In the genomic region with DNA sequence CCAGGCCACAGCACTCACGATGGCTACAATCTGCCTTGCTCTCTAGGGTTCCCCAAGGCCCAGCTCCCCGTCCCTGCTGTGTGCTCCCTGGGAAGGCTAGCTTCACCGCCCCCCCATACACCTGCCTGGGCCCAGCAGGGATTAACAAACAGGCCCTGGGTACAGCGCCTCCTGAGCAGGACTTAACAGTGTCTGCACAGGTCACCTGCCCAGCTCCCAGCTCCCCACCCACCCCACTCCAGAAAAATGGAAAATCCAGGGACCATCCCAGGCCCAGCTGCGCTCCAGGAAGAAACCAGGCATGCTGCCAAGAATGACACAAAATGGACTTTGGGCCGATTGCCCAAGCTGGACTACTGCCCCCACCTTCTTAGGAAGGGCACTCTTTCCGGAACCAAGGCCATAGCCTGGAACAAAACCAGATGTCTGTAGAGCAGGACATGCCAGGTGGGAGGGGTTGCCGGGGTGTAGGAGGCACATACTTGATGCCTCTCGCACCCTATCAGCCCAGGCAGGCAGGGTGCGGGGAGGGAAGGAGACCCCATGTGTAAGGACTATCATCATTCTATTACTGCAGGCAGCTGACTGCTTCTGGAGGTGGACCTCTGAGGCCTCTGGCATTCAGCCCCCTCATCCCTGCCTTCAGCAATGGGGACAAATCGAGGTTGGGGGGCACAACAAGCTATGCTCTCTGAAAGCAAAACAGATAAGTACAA, we compare ENCODE assay signal across 1 cellular context.
A peak's percentile ranks its signal among the peaks of the same experiment; 100 is the strongest.
TF ChIP-seq lines count a peak whose summit lies in the region.

No MANE protein-coding gene starts in this region.

TF ChIP-seq in HepG2, 621 proteins besides CTCF, POLR2A, EP300 and RAD21 (continued from another document and continues in another):
- TF ChIP-seq, protein P1, sequence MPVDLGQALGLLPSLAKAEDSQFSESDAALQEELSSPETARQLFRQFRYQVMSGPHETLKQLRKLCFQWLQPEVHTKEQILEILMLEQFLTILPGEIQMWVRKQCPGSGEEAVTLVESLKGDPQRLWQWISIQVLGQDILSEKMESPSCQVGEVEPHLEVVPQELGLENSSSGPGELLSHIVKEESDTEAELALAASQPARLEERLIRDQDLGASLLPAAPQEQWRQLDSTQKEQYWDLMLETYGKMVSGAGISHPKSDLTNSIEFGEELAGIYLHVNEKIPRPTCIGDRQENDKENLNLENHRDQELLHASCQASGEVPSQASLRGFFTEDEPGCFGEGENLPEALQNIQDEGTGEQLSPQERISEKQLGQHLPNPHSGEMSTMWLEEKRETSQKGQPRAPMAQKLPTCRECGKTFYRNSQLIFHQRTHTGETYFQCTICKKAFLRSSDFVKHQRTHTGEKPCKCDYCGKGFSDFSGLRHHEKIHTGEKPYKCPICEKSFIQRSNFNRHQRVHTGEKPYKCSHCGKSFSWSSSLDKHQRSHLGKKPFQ (CRISPR knock-in tag; IDR thresholded peaks at IDR 0.05; ENCODE audit: insufficient replicate concordance): peak; percentile 73
- TF ChIP-seq KLF11 (CRISPR knock-in tag; IDR thresholded peaks at IDR 0.05) (peak; percentile 98), ZBTB3 (CRISPR knock-in tag; IDR thresholded peaks at IDR 0.05; ENCODE audit: borderline replicate concordance, low read depth) (peak; percentile 95; the same call in 1 of the 2 replicates), ZNF337 (CRISPR knock-in tag; IDR thresholded peaks at IDR 0.05; ENCODE audit: borderline replicate concordance, low read depth) (peak; percentile 98), RARG (CRISPR knock-in tag; IDR thresholded peaks at IDR 0.05; ENCODE audit: low read depth) (peak; percentile 63; the same call in 1 of the 2 replicates), NR2F2 (IDR thresholded peaks at IDR 0.05; ENCODE audit: borderline replicate concordance, low read depth) (peak; percentile 97), NFATC3 (CRISPR knock-in tag; IDR thresholded peaks at IDR 0.05) (peak; percentile 80; the same call in 1 of the 2 replicates), MATR3 (CRISPR knock-in tag; IDR thresholded peaks at IDR 0.05) (no peak), ZNF264 (CRISPR knock-in tag; IDR thresholded peaks at IDR 0.05) (peak; percentile 98), GATA4 (IDR thresholded peaks at IDR 0.05; ENCODE audit: borderline replicate concordance, low read depth) (peak; percentile 96), KDM3A (CRISPR knock-in tag; IDR thresholded peaks at IDR 0.05; ENCODE audit: low read depth) (peak; percentile 100), ZNF556 (CRISPR knock-in tag; IDR thresholded peaks at IDR 0.05; ENCODE audit: borderline replicate concordance) (peak; percentile 100), MAFF (IDR thresholded peaks at IDR 0.05; ENCODE audit: low read depth, low read length) (no peak), NBN (conservative IDR thresholded peaks at IDR 0.05) (no peak), ZNF644 (CRISPR knock-in tag; IDR thresholded peaks at IDR 0.05; ENCODE audit: low read depth) (peak; percentile 99), JDP2 (CRISPR knock-in tag; IDR thresholded peaks at IDR 0.05; ENCODE audit: borderline replicate concordance) (peak; percentile 75; the same call in 1 of the 2 replicates), ZNF550 (CRISPR knock-in tag; IDR thresholded peaks at IDR 0.05; ENCODE audit: borderline replicate concordance) (no peak; the same call in 1 of the 2 replicates), MZF1 (CRISPR knock-in tag; IDR thresholded peaks at IDR 0.05; ENCODE audit: borderline replicate concordance) (no peak; the same call in 1 of the 2 replicates), ZNF589 (CRISPR knock-in tag; conservative IDR thresholded peaks at IDR 0.05) (0 out of 2 replicates have a peak, but pooled peaks have one; percentile 64), ZNF30 (CRISPR knock-in tag; IDR thresholded peaks at IDR 0.05) (no peak), ZNF546 (CRISPR knock-in tag; conservative IDR thresholded peaks at IDR 0.05) (peak; percentile 92), SRSF4 (IDR thresholded peaks at IDR 0.05; ENCODE audit: low read depth, low read length, poor library complexity, severe bottlenecking) (no peak), MED13 (CRISPR knock-in tag; IDR thresholded peaks at IDR 0.05) (peak; percentile 99), RAD51 (IDR thresholded peaks at IDR 0.05; ENCODE audit: borderline replicate concordance) (no peak), KAT8 (CRISPR knock-in tag; IDR thresholded peaks at IDR 0.05) (peak; percentile 95), TOPORS (CRISPR knock-in tag; IDR thresholded peaks at IDR 0.05) (peak; percentile 99), ZNF543 (CRISPR knock-in tag; IDR thresholded peaks at IDR 0.05) (peak; percentile 95), ZNF10 (CRISPR knock-in tag; IDR thresholded peaks at IDR 0.05; ENCODE audit: borderline replicate concordance, low read depth) (no peak), THAP11 (CRISPR knock-in tag; IDR thresholded peaks at IDR 0.05) (peak; percentile 91), KLF13 (CRISPR knock-in tag; IDR thresholded peaks at IDR 0.05) (no peak), TP53 (CRISPR knock-in tag; conservative IDR thresholded peaks at IDR 0.05) (peak; percentile 80), RARA (CRISPR knock-in tag; IDR thresholded peaks at IDR 0.05) (peak; percentile 98)
- TF ChIP-seq, protein P2, sequence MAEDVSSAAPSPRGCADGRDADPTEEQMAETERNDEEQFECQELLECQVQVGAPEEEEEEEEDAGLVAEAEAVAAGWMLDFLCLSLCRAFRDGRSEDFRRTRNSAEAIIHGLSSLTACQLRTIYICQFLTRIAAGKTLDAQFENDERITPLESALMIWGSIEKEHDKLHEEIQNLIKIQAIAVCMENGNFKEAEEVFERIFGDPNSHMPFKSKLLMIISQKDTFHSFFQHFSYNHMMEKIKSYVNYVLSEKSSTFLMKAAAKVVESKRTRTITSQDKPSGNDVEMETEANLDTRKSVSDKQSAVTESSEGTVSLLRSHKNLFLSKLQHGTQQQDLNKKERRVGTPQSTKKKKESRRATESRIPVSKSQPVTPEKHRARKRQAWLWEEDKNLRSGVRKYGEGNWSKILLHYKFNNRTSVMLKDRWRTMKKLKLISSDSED (CRISPR knock-in tag; IDR thresholded peaks at IDR 0.05): no peak
- TF ChIP-seq, protein P3, sequence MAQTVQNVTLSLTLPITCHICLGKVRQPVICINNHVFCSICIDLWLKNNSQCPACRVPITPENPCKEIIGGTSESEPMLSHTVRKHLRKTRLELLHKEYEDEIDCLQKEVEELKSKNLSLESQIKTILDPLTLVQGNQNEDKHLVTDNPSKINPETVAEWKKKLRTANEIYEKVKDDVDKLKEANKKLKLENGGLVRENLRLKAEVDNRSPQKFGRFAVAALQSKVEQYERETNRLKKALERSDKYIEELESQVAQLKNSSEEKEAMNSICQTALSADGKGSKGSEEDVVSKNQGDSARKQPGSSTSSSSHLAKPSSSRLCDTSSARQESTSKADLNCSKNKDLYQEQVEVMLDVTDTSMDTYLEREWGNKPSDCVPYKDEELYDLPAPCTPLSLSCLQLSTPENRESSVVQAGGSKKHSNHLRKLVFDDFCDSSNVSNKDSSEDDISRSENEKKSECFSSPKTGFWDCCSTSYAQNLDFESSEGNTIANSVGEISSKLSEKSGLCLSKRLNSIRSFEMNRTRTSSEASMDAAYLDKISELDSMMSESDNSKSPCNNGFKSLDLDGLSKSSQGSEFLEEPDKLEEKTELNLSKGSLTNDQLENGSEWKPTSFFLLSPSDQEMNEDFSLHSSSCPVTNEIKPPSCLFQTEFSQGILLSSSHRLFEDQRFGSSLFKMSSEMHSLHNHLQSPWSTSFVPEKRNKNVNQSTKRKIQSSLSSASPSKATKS (CRISPR knock-in tag; IDR thresholded peaks at IDR 0.05): no peak
- TF ChIP-seq, protein P4, sequence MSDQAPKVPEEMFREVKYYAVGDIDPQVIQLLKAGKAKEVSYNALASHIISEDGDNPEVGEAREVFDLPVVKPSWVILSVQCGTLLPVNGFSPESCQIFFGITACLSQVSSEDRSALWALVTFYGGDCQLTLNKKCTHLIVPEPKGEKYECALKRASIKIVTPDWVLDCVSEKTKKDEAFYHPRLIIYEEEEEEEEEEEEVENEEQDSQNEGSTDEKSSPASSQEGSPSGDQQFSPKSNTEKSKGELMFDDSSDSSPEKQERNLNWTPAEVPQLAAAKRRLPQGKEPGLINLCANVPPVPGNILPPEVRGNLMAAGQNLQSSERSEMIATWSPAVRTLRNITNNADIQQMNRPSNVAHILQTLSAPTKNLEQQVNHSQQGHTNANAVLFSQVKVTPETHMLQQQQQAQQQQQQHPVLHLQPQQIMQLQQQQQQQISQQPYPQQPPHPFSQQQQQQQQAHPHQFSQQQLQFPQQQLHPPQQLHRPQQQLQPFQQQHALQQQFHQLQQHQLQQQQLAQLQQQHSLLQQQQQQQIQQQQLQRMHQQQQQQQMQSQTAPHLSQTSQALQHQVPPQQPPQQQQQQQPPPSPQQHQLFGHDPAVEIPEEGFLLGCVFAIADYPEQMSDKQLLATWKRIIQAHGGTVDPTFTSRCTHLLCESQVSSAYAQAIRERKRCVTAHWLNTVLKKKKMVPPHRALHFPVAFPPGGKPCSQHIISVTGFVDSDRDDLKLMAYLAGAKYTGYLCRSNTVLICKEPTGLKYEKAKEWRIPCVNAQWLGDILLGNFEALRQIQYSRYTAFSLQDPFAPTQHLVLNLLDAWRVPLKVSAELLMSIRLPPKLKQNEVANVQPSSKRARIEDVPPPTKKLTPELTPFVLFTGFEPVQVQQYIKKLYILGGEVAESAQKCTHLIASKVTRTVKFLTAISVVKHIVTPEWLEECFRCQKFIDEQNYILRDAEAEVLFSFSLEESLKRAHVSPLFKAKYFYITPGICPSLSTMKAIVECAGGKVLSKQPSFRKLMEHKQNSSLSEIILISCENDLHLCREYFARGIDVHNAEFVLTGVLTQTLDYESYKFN (CRISPR knock-in tag; conservative IDR thresholded peaks at IDR 0.05): peak; percentile 100
- TF ChIP-seq, protein P5, sequence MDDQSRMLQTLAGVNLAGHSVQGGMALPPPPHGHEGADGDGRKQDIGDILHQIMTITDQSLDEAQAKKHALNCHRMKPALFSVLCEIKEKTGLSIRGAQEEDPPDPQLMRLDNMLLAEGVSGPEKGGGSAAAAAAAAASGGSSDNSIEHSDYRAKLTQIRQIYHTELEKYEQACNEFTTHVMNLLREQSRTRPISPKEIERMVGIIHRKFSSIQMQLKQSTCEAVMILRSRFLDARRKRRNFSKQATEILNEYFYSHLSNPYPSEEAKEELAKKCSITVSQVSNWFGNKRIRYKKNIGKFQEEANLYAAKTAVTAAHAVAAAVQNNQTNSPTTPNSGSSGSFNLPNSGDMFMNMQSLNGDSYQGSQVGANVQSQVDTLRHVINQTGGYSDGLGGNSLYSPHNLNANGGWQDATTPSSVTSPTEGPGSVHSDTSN (CRISPR knock-in tag; IDR thresholded peaks at IDR 0.05; ENCODE audit: borderline replicate concordance): no peak
- TF ChIP-seq, protein P6, sequence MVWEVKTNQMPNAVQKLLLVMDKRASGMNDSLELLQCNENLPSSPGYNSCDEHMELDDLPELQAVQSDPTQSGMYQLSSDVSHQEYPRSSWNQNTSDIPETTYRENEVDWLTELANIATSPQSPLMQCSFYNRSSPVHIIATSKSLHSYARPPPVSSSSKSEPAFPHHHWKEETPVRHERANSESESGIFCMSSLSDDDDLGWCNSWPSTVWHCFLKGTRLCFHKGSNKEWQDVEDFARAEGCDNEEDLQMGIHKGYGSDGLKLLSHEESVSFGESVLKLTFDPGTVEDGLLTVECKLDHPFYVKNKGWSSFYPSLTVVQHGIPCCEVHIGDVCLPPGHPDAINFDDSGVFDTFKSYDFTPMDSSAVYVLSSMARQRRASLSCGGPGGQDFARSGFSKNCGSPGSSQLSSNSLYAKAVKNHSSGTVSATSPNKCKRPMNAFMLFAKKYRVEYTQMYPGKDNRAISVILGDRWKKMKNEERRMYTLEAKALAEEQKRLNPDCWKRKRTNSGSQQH (CRISPR knock-in tag; IDR thresholded peaks at IDR 0.05; ENCODE audit: low read depth): peak; percentile 98
- TF ChIP-seq, protein P7, sequence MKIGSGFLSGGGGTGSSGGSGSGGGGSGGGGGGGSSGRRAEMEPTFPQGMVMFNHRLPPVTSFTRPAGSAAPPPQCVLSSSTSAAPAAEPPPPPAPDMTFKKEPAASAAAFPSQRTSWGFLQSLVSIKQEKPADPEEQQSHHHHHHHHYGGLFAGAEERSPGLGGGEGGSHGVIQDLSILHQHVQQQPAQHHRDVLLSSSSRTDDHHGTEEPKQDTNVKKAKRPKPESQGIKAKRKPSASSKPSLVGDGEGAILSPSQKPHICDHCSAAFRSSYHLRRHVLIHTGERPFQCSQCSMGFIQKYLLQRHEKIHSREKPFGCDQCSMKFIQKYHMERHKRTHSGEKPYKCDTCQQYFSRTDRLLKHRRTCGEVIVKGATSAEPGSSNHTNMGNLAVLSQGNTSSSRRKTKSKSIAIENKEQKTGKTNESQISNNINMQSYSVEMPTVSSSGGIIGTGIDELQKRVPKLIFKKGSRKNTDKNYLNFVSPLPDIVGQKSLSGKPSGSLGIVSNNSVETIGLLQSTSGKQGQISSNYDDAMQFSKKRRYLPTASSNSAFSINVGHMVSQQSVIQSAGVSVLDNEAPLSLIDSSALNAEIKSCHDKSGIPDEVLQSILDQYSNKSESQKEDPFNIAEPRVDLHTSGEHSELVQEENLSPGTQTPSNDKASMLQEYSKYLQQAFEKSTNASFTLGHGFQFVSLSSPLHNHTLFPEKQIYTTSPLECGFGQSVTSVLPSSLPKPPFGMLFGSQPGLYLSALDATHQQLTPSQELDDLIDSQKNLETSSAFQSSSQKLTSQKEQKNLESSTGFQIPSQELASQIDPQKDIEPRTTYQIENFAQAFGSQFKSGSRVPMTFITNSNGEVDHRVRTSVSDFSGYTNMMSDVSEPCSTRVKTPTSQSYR (CRISPR knock-in tag; IDR thresholded peaks at IDR 0.05; ENCODE audit: borderline replicate concordance): peak; percentile 95
- TF ChIP-seq, protein P8, sequence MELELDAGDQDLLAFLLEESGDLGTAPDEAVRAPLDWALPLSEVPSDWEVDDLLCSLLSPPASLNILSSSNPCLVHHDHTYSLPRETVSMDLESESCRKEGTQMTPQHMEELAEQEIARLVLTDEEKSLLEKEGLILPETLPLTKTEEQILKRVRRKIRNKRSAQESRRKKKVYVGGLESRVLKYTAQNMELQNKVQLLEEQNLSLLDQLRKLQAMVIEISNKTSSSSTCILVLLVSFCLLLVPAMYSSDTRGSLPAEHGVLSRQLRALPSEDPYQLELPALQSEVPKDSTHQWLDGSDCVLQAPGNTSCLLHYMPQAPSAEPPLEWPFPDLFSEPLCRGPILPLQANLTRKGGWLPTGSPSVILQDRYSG (CRISPR knock-in tag; IDR thresholded peaks at IDR 0.05): no peak
- TF ChIP-seq, protein P9, sequence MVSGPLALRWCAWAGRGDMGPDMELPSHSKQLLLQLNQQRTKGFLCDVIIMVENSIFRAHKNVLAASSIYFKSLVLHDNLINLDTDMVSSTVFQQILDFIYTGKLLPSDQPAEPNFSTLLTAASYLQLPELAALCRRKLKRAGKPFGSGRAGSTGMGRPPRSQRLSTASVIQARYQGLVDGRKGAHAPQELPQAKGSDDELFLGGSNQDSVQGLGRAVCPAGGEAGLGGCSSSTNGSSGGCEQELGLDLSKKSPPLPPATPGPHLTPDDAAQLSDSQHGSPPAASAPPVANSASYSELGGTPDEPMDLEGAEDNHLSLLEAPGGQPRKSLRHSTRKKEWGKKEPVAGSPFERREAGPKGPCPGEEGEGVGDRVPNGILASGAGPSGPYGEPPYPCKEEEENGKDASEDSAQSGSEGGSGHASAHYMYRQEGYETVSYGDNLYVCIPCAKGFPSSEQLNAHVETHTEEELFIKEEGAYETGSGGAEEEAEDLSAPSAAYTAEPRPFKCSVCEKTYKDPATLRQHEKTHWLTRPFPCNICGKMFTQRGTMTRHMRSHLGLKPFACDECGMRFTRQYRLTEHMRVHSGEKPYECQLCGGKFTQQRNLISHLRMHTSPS (CRISPR knock-in tag; IDR thresholded peaks at IDR 0.05; ENCODE audit: low read depth): peak; percentile 100
- TF ChIP-seq, protein P10, sequence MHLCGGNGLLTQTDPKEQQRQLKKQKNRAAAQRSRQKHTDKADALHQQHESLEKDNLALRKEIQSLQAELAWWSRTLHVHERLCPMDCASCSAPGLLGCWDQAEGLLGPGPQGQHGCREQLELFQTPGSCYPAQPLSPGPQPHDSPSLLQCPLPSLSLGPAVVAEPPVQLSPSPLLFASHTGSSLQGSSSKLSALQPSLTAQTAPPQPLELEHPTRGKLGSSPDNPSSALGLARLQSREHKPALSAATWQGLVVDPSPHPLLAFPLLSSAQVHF (CRISPR knock-in tag; IDR thresholded peaks at IDR 0.05): peak; percentile 55; the same call in 1 of the 2 replicates
